1 cellular context compared by ENCODE assay signal in genomic region chr3:147371771-147372340, GRCh38.
TF ChIP-seq lines count a peak whose summit lies in the region.

No MANE protein-coding gene starts in this region.

TF ChIP-seq in GM23338, 12 proteins besides CTCF, POLR2A, EP300 and RAD21 (continued from another document):
- TF ChIP-seq ZNF462 (CRISPR knock-in tag; IDR thresholded peaks at IDR 0.05), result no peak
- TF ChIP-seq CREB1 (CRISPR knock-in tag; IDR thresholded peaks at IDR 0.05; ENCODE audit: low read depth), result no peak
- no peak for TF ChIP-seq EZH2 (IDR thresholded peaks at IDR 0.05; ENCODE audit: low read depth, unreplicated experiment)
- TF ChIP-seq EZH2phosphoT487 (IDR thresholded peaks at IDR 0.05; ENCODE audit: unreplicated experiment), result no peak
- TF ChIP-seq JUNB (IDR thresholded peaks at IDR 0.05; ENCODE audit: unreplicated experiment), result no peak
